18 cellular contexts compared by ENCODE assay signal in the genomic region with DNA sequence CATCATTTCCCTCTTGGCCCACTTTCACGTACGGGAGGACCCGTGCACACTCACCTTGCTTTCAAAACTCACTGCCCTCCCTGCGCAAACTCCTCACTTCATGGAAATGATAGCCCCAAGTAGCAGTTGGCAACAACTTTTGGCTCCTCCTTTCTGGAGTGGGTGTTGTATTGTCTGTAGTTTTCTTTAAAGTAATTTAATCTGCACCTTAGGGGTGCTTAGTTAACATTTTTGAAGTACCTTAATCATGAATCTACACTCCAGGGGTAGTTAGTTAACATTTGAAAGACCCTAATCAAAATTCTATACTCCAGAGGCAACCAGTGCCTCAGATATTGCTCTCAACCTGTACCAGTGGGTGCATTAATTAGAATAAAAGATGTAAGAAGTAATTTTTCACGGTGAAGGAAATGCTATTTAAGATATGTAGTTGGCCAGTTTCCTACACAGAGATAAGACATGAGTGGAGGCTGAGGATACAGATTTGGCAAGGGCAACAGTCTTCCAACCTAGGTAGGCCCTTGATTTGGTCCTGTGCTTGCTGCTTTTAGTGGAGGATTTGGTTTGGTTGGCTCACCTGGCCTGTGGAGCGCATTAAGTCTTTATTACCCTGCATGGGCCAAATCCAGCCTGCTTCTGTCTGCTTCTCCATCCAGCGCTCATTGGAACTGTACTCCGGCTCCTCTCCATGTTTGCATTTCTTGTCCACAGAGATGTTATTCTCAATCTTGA.
"Had no signal": no experiment of that assay in that cellular context is flagged by ENCODE, and none has a peak within 500 bp of the region (broad histone marks: within the 10 kb centered on the region; RNA-seq: fewer than 3 reads in every experiment).

No MANE protein-coding gene starts in this region.

- H3K4me1 Mint-ChIP-seq: nephron had no signal

- H3K27me3 ChIP-seq: body of pancreas, heart left ventricle, pancreas, tibial artery had no signal

- ATAC-seq: activated CD8-positive, alpha-beta memory T cell treated with anti-CD3 and anti-CD28 coated beads, Interleukin-2, amount 10 ng/mL, durations not matched to agents 7 days and 5 days; body of pancreas; heart left ventricle; pancreas; right cardiac atrium; stimulated activated naive CD8-positive, alpha-beta T cell treated with anti-CD3 and anti-CD28 coated beads, Interleukin-15, amount 100 ng/mL, for 72 hours had no signal

- H3K4me3 Mint-ChIP-seq: activated CD4-positive, alpha-beta memory T cell treated with anti-CD3 and anti-CD28 coated beads, Interleukin-2, amount 10 ng/mL, durations not matched to agents 7 days and 5 days; activated CD4-positive, alpha-beta T cell treated with anti-CD3 and anti-CD28 coated beads, Interleukin-2, amount 10 ng/mL, durations not matched to agents 24 days and 14 days; activated CD8-positive, alpha-beta memory T cell treated with anti-CD3 and anti-CD28 coated beads, Interleukin-2, amount 10 ng/mL, durations not matched to agents 7 days and 5 days; activated naive CD4-positive, alpha-beta T cell treated with anti-CD3 and anti-CD28 coated beads, Interleukin-2, amount 50 U/mL, for 24 hours; nephron; stimulated activated naive CD8-positive, alpha-beta T cell treated with anti-CD3 and anti-CD28 coated beads, Interleukin-15, amount 100 ng/mL, for 72 hours; T-helper 1 cell treated with Interleukin-12 subunit alpha and Interleukin-12 subunit beta and Interleukin-4 antibody, amounts not matched to agents 30 μg/mL and 1 μg/mL, for 36 hours had no signal

- H3K4me1 ChIP-seq: pancreas, tibial artery had no signal

- H3K4me3 ChIP-seq: body of pancreas, heart left ventricle, pancreas, tibial artery had no signal

- H3K36me3 ChIP-seq: heart left ventricle, pancreas had no signal

- DNase-seq: activated CD4-positive, alpha-beta memory T cell treated with anti-CD3 and anti-CD28 coated beads, Interleukin-2, amount 10 ng/mL, durations not matched to agents 7 days and 5 days; activated CD4-positive, alpha-beta T cell treated with anti-CD3 and anti-CD28 coated beads, Interleukin-2, amount 10 ng/mL, durations not matched to agents 24 days and 14 days; activated CD8-positive, alpha-beta memory T cell treated with anti-CD3 and anti-CD28 coated beads, Interleukin-2, amount 10 ng/mL, durations not matched to agents 7 days and 5 days; activated gamma-delta T cell; activated T-cell treated with anti-CD3 and anti-CD28 coated beads for 4 hours; anterior cingulate cortex; body of pancreas; heart left ventricle; pancreas; right cardiac atrium; stimulated activated CD4-positive, alpha-beta T cell treated with anti-CD3 and anti-CD28 coated beads, Interleukin-1b, Interleukin-23, amount 100 ng/mL, for 48 hours; stimulated activated naive CD8-positive, alpha-beta T cell treated with anti-CD3 and anti-CD28 coated beads, Interleukin-15, amount 100 ng/mL, for 72 hours; T1000; tibial artery had no signal

- H3K27ac Mint-ChIP-seq: activated CD4-positive, alpha-beta memory T cell treated with anti-CD3 and anti-CD28 coated beads, Interleukin-2, amount 10 ng/mL, durations not matched to agents 7 days and 5 days; activated CD4-positive, alpha-beta T cell treated with anti-CD3 and anti-CD28 coated beads, Interleukin-2, amount 10 ng/mL, durations not matched to agents 24 days and 14 days; activated CD8-positive, alpha-beta memory T cell treated with anti-CD3 and anti-CD28 coated beads, Interleukin-2, amount 10 ng/mL, durations not matched to agents 7 days and 5 days; activated naive CD4-positive, alpha-beta T cell treated with anti-CD3 and anti-CD28 coated beads, Interleukin-2, amount 50 U/mL, for 24 hours; nephron; stimulated activated naive CD8-positive, alpha-beta T cell treated with anti-CD3 and anti-CD28 coated beads, Interleukin-15, amount 100 ng/mL, for 72 hours; T-helper 1 cell treated with Interleukin-12 subunit alpha and Interleukin-12 subunit beta and Interleukin-4 antibody, amounts not matched to agents 30 μg/mL and 1 μg/mL, for 36 hours had no signal

- H3K27me3 Mint-ChIP-seq: activated CD4-positive, alpha-beta memory T cell treated with anti-CD3 and anti-CD28 coated beads, Interleukin-2, amount 10 ng/mL, durations not matched to agents 7 days and 5 days; activated CD4-positive, alpha-beta T cell treated with anti-CD3 and anti-CD28 coated beads, Interleukin-2, amount 10 ng/mL, durations not matched to agents 24 days and 14 days; activated CD8-positive, alpha-beta memory T cell treated with anti-CD3 and anti-CD28 coated beads, Interleukin-2, amount 10 ng/mL, durations not matched to agents 7 days and 5 days; activated naive CD4-positive, alpha-beta T cell treated with anti-CD3 and anti-CD28 coated beads, Interleukin-2, amount 50 U/mL, for 24 hours; stimulated activated naive CD8-positive, alpha-beta T cell treated with anti-CD3 and anti-CD28 coated beads, Interleukin-15, amount 100 ng/mL, for 72 hours had no signal

- H3K27ac ChIP-seq: body of pancreas, epithelial cell of prostate, heart left ventricle, pancreas, tibial artery had no signal

- H3K9me3 ChIP-seq: pancreas had no signal
